In genomic region chr13:114148521-114148855, GRCh38 we compare ENCODE assay signal across 8 cellular contexts. TPM values are rescaled to one million over a fixed set of nuclear protein-coding genes. Genes with fewer than 3 reads are reported as not detected.
DNase-seq lines count a peak whose midpoint lies in the region; ATAC-seq lines count a peak whose summit lies in the region.

No MANE protein-coding gene starts in this region.

- H3K4me1 ChIP-seq in BLaER1: peaks cover 96% of the 10 kb centered on the region
- peaks cover 5 to 13% of the 10 kb centered on the region in 2 donors for H3K4me1 ChIP-seq in neuronal stem cell (ENCODE audit: control insufficient read depth in 2 of 2, insufficient read depth in 1 of 2, low read depth in 1 of 2, low read length in 2 of 2)
- peaks cover 5% of the 10 kb centered on the region; the same call in 1 of the 2 replicates for H3K4me1 ChIP-seq in SJCRH30

- H3K4me3 ChIP-seq in BLaER1: no peak overlapping the region
- no peak overlapping the region for H3K4me3 ChIP-seq in neuronal stem cell (ENCODE audit: low read length in 2 of 2)
- no peak overlapping the region for H3K4me3 ChIP-seq in SJCRH30

- no peak overlapping the region for H2BK12ac ChIP-seq in neuronal stem cell (ENCODE audit: low read length)

- DNase-seq in activated CD4-positive, alpha-beta memory T cell treated with anti-CD3 and anti-CD28 coated beads for 36 hours: peak; percentile 93
- DNase-seq in neuronal stem cell (ENCODE audit: low spot score): no peak
- no peak for DNase-seq in anterior cingulate cortex (lab: John Stamatoyannopoulos, UW)
- no peak for DNase-seq in SJCRH30
- DNase-seq in D341Med (ENCODE audit: low spot score): no peak

- no CpG with 5 or more reads among the region's 8 CpGs for WGBS in neuronal stem cell (ENCODE audit: extremely low coverage in 2 of 2, insufficient read length in 2 of 2, insufficient replicate concordance in 1 of 2), 2 donors

- CTCF ChIA-PET in activated CD4-positive, alpha-beta memory T cell treated with anti-CD3 and anti-CD28 coated beads for 36 hours (lab: Charles Lee): interaction anchor here (0.7 to 1.4 kb wide), 10 partner anchors 12 to 83 kb away, joined by 3 to 8 read pairs (median 4); partner anchors contain the start of gene RASA3

- no peak overlapping the region for H2BK15ac ChIP-seq in neuronal stem cell (ENCODE audit: low read length)

- H3K23ac ChIP-seq in neuronal stem cell (ENCODE audit: low read depth, low read length, poor library complexity): peak overlapping the region; percentile 56

- no peak overlapping the region for H2BK120ac ChIP-seq in neuronal stem cell (ENCODE audit: low read depth, low read length)

- H3K4me1 Mint-ChIP-seq in activated CD4-positive, alpha-beta memory T cell treated with anti-CD3 and anti-CD28 coated beads for 36 hours (ENCODE audit: low read depth): peaks cover 52% of the 10 kb centered on the region

- no peak overlapping the region for H3K14ac ChIP-seq in neuronal stem cell (ENCODE audit: low read length)

- peaks cover 1% of the 10 kb centered on the region for H3K9me3 Mint-ChIP-seq in activated CD4-positive, alpha-beta memory T cell treated with anti-CD3 and anti-CD28 coated beads for 36 hours

- H3K9me3 ChIP-seq in BLaER1 (no peaks in the 10 kb centered on the region), neuronal stem cell (replicated peaks in 1 of 2; ENCODE audit: control insufficient read depth in 2 of 2, insufficient read depth in 1 of 2, low read depth in 1 of 2, low read length in 2 of 2) (no peaks in the 10 kb centered on the region), SJCRH30 (replicated peaks) (no peaks in the 10 kb centered on the region)

- H4K20me1 ChIP-seq in BLaER1: no peaks in the 10 kb centered on the region

- H3K27me3 ChIP-seq in BLaER1: no peaks in the 10 kb centered on the region
- no peaks in the 10 kb centered on the region for H3K27me3 ChIP-seq in neuronal stem cell (ENCODE audit: control insufficient read depth in 3 of 3, insufficient read depth in 3 of 3, low read depth in 1 of 3, low read length in 3 of 3)
- no peaks in the 10 kb centered on the region for H3K27me3 ChIP-seq in SJCRH30

- 0 out of 2 replicates have a peak overlapping the region, but pooled peaks have one; percentile 27 for H3K27ac ChIP-seq in BLaER1
- no peak overlapping the region for H3K27ac ChIP-seq in neuronal stem cell (replicated peaks; ENCODE audit: low read length)
- H3K27ac ChIP-seq in SJCRH30: no peak overlapping the region

- H3K79me1 ChIP-seq in neuronal stem cell (ENCODE audit: low read depth, low read length): no peaks in the 10 kb centered on the region

- no peak overlapping the region for H3K4ac ChIP-seq in neuronal stem cell (ENCODE audit: low read length)

- peak overlapping the region; percentile 87 for H3K27ac Mint-ChIP-seq in activated CD4-positive, alpha-beta memory T cell treated with anti-CD3 and anti-CD28 coated beads for 36 hours

- H4K8ac ChIP-seq in neuronal stem cell (ENCODE audit: low read depth, low read length): peak overlapping the region; percentile 43

- peak overlapping the region; percentile 35 for H3K4me3 Mint-ChIP-seq in activated CD4-positive, alpha-beta memory T cell treated with anti-CD3 and anti-CD28 coated beads for 36 hours

- H3K18ac ChIP-seq in neuronal stem cell (ENCODE audit: low read length): peak overlapping the region; percentile 35

- H2AFZ ChIP-seq in neuronal stem cell (ENCODE audit: low read length): no peak overlapping the region

- POLR2A ChIA-PET in activated CD4-positive, alpha-beta memory T cell treated with anti-CD3 and anti-CD28 coated beads for 36 hours (lab: Charles Lee): interaction anchor here (0.7 to 1.4 kb wide), 10 partner anchors 13 to 131 kb away, joined by 3 to 18 read pairs (median 4); no protein-coding TSS in a partner anchor

- peak overlapping the region; percentile 28 for H4K91ac ChIP-seq in neuronal stem cell (ENCODE audit: low read depth, low read length, poor library complexity)

- H3K27me3 Mint-ChIP-seq in activated CD4-positive, alpha-beta memory T cell treated with anti-CD3 and anti-CD28 coated beads for 36 hours: no peaks in the 10 kb centered on the region

- no peaks in the 10 kb centered on the region for H3K36me3 ChIP-seq in BLaER1
- no peaks in the 10 kb centered on the region for H3K36me3 ChIP-seq in neuronal stem cell (replicated peaks in 1 of 2; ENCODE audit: control insufficient read depth in 2 of 2, insufficient read depth in 2 of 2, low read length in 2 of 2)
- H3K36me3 ChIP-seq in SJCRH30: no peaks in the 10 kb centered on the region

- H2AK5ac ChIP-seq in neuronal stem cell (ENCODE audit: low read depth, low read length): peak overlapping the region; percentile 51

- peak; percentile 88 for ATAC-seq in GM19395 (IDR thresholded peaks at IDR 0.05; ENCODE audit: unreplicated experiment)
- peak; percentile 86 for ATAC-seq in HG03442 (IDR thresholded peaks at IDR 0.05; ENCODE audit: unreplicated experiment)

- H3K4me2 ChIP-seq in BLaER1: peak overlapping the region; percentile 84
- no peak overlapping the region for H3K4me2 ChIP-seq in neuronal stem cell (ENCODE audit: insufficient read depth, low read length, poor library complexity, severe bottlenecking)

- no peaks in the 10 kb centered on the region for H3K36me3 Mint-ChIP-seq in activated CD4-positive, alpha-beta memory T cell treated with anti-CD3 and anti-CD28 coated beads for 36 hours

- H3K9ac ChIP-seq in BLaER1: peak overlapping the region; percentile 37; the same call in 1 of the 2 replicates
- no peak overlapping the region for H3K9ac ChIP-seq in neuronal stem cell (ENCODE audit: low read depth, low read length, poor library complexity)

- no peak overlapping the region for H2BK5ac ChIP-seq in neuronal stem cell (ENCODE audit: low read length)

- intact Hi-C loops in activated CD4-positive, alpha-beta memory T cell treated with anti-CD3 and anti-CD28 coated beads for 36 hours (cut with micrococcal nuclease): loop anchor here (1.0 to 5.0 kb wide), 4 partner anchors 8 to 81 kb away; no protein-coding TSS in a partner anchor

RNA-seq across cellular contexts. Expression of gene RASA3, which starts 16.1 kb away (rescaled TPM):
- total RNA-seq in activated CD4-positive, alpha-beta memory T cell treated with anti-CD3 and anti-CD28 coated beads for 36 hours: 10 to 100 TPM; 45.9 to 49.3 TPM
- polyA plus RNA-seq in neuronal stem cell (2013, experiment 1 of 2): 9.5 TPM
- 8.9 TPM for polyA plus RNA-seq in neuronal stem cell (2013, experiment 2 of 2)
- 18.6 and 20.5 TPM in 2 replicates for total RNA-seq in SJCRH30 (2014; rRNA removed; shearing (Covaris generic))

RNA-seq across cellular contexts. Expression of gene CFAP97D2, which starts 30.6 kb away (rescaled TPM):
- total RNA-seq in activated CD4-positive, alpha-beta memory T cell treated with anti-CD3 and anti-CD28 coated beads for 36 hours: not detected
- 0.22 TPM for polyA plus RNA-seq in neuronal stem cell (2013, experiment 1 of 2)
- polyA plus RNA-seq in neuronal stem cell (2013, experiment 2 of 2): 0.11 TPM
- total RNA-seq in SJCRH30 (2014; rRNA removed; shearing (Covaris generic)): 0.58 and 0.71 TPM in 2 replicates
